ENCODE assay signal across 9 cellular contexts in genomic region chrX:104565791-104566687, GRCh38. TPM values are rescaled to one million over a fixed set of nuclear protein-coding genes. Genes with fewer than 3 reads are reported as not detected.
DNase-seq lines count a peak whose midpoint lies in the region; ATAC-seq, FAIRE-seq and TF ChIP-seq lines count a peak whose summit lies in the region.
"Had no signal": no experiment of that assay in that cellular context is flagged by ENCODE, and none has a peak within 500 bp of the region (broad histone marks: within the 10 kb centered on the region; RNA-seq: fewer than 3 reads in every experiment).

IL1RAPL2 (plus strand) TSS chrX:104566199.

- CTCF ChIA-PET in H1 (lab: Charles Lee; ENCODE audit: partially characterized antibody) = interaction anchor here (0.6 to 3.3 kb wide), 23 partner anchors 10 to 1119 kb away, joined by 3 to 16 read pairs (median 4); no protein-coding TSS in a partner anchor

- H2AK5ac ChIP-seq in H1 (ENCODE audit: low read depth, low read length) = no peak within 1 kb of the TSS

- DNase-seq in NCI-H2227 (lab: John Stamatoyannopoulos, UW; ENCODE audit: unreplicated experiment) (peak; percentile 48), NCI-H2227 treated with DMSO at 0.1 percent for 48 hours (lab: John Stamatoyannopoulos, UW) (no peak), NCI-H1105 (lab: John Stamatoyannopoulos, UW) (peak; percentile 21), H1 (ENCODE audit: low read depth in 1 of 2, low spot score in 2 of 2) (peak; percentile 23 to 70), neural progenitor cell (ENCODE audit: low spot score) (peak; percentile 83), NCI-H128 (lab: John Stamatoyannopoulos, UW; ENCODE audit: unreplicated experiment) (no peak)
- DNase-seq: DND-41 had no signal

- WGBS in H1 (ENCODE audit: extremely low coverage in 1 of 2, insufficient coverage in 1 of 2, insufficient read length in 1 of 2, insufficient replicate concordance in 2 of 2, low coverage in 1 of 2, low lambda C conversion rate in 2 of 2, missing lambda C conversion rate in 1 of 2), 2 experiments = 2% methylated on average over 11 of the region's 48 CpGs; no CpG with 5 or more reads in 1 of the 2 experiments

- POLR2A ChIA-PET in H1 (lab: Charles Lee; ENCODE audit: partially characterized antibody) = interaction anchor here (0.7 kb wide), 1 partner anchor 278 kb away, joined by 3 read pairs; no protein-coding TSS in a partner anchor

- H3K9me3 ChIP-seq in H1 (ENCODE audit: insufficient read depth in 2 of 2, low read depth in 1 of 2, low read length in 1 of 2) (no peaks in the 10 kb centered on the region), neural progenitor cell (ENCODE audit: low read depth) (no peaks in the 10 kb centered on the region)

- no peak within 1 kb of the TSS for H3K27ac Mint-ChIP-seq in neural progenitor cell

- no peak within 1 kb of the TSS for H4K91ac ChIP-seq in H1 (replicated peaks; ENCODE audit: insufficient read length, low read length)

- no peak within 1 kb of the TSS for H2BK5ac ChIP-seq in H1 (ENCODE audit: low read depth, low read length)

- H3K23ac ChIP-seq in H1 (ENCODE audit: insufficient read length) = no peak within 1 kb of the TSS

- H3K36me3 ChIP-seq in H1 (ENCODE audit: control insufficient read depth in 2 of 4, insufficient read depth in 4 of 4, low read length in 3 of 4) (no peaks in the 10 kb centered on the region), neural progenitor cell (no peaks in the 10 kb centered on the region)

- no peaks in the 10 kb centered on the region for H4K20me1 ChIP-seq in H1 (replicated peaks in 1 of 2; ENCODE audit: control insufficient read depth in 1 of 2, insufficient read depth in 2 of 2, low read length in 2 of 2)
- H4K20me1 ChIP-seq in neural progenitor cell (ENCODE audit: low read depth) = no peaks in the 10 kb centered on the region

- no peak within 1 kb of the TSS for H2BK120ac ChIP-seq in H1 (replicated peaks; ENCODE audit: low read depth, low read length)

- H2BK20ac ChIP-seq in H1 (ENCODE audit: low read length) = no peak within 1 kb of the TSS

- H3K18ac ChIP-seq in H1 (ENCODE audit: extremely low read depth, low read length) = no peak within 1 kb of the TSS

- H3K4me2 ChIP-seq in H1 (ENCODE audit: insufficient read depth in 1 of 2, low read depth in 2 of 2, low read length in 2 of 2) (peak within 1 kb of the TSS; percentile 79 to 88), neural progenitor cell (peak within 1 kb of the TSS; percentile 91)

- ATAC-seq in HG02571 (IDR thresholded peaks at IDR 0.05; ENCODE audit: unreplicated experiment) (no peak), GM21526 (IDR thresholded peaks at IDR 0.05; ENCODE audit: low FRiP score, unreplicated experiment) (no peak)

- no peak within 1 kb of the TSS for H2BK15ac ChIP-seq in H1 (ENCODE audit: low read length)

- H3K56ac ChIP-seq in H1 (replicated peaks; ENCODE audit: insufficient read length, low read depth, low read length) = no peak within 1 kb of the TSS

- H3K27me3 Mint-ChIP-seq in neural progenitor cell (ENCODE audit: insufficient read depth, low read depth) = peaks cover 34% of the 10 kb centered on the region

- TF ChIP-seq CTCF in H1 (IDR thresholded peaks at IDR 0.05; ENCODE audit: control extremely low read depth in 1 of 3, insufficient read depth in 1 of 3, low read depth in 1 of 3, low read length in 3 of 3) (peak; percentile 64 to 66 (median 64)), neural progenitor cell (IDR thresholded peaks at IDR 0.05) (peak; percentile 67)

- H2BK12ac ChIP-seq in H1 (ENCODE audit: low read depth, low read length) = no peak within 1 kb of the TSS

- no peak for TF ChIP-seq POLR2A in H1 (IDR thresholded peaks at IDR 0.05; ENCODE audit: control extremely low read depth in 1 of 2, low read depth in 2 of 2, low read length in 2 of 2)

- TF ChIP-seq RAD21 in H1 (IDR thresholded peaks at IDR 0.05 in 1 of 2, conservative IDR thresholded peaks at IDR 0.05 in 1 of 2; ENCODE audit: low read depth in 2 of 2, low read length in 2 of 2) = peak; percentile 68 to 79

- H3K4me3 ChIP-seq in H1 (ENCODE audit: extremely low read depth in 1 of 4, insufficient read depth in 2 of 4, low read depth in 3 of 4, low read length in 4 of 4) = peak within 1 kb of the TSS; percentile 44 to 62 (median 48)
- H3K4me3 ChIP-seq in neural progenitor cell = peak within 1 kb of the TSS; percentile 59

- H3K27me3 ChIP-seq in H1 (replicated peaks in 1 of 4; ENCODE audit: control insufficient read depth in 3 of 4, extremely low read depth in 1 of 4, insufficient read depth in 3 of 4, low read length in 3 of 4) = peaks cover 25 to 52% (median 41%) of the 10 kb centered on the region in 4 experiments
- peaks cover 66% of the 10 kb centered on the region for H3K27me3 ChIP-seq in neural progenitor cell

- no peaks in the 10 kb centered on the region for H3K79me1 ChIP-seq in H1 (ENCODE audit: low read depth, low read length)

- no peak within 1 kb of the TSS for H3K27ac ChIP-seq in H1 (ENCODE audit: low read depth, low read length)
- H3K27ac ChIP-seq in neural progenitor cell = no peak within 1 kb of the TSS

- FAIRE-seq in H1 (lab: Jason Lieb, UNC) = peak; percentile 52

- H3K4me1 ChIP-seq in H1 (replicated peaks in 1 of 4; ENCODE audit: control insufficient read depth in 3 of 4, insufficient read depth in 4 of 4, low read length in 3 of 4) (peaks cover 0 to 2% (median 0%) of the 10 kb centered on the region in 4 experiments; a peak in 4 of 7 replicates), neural progenitor cell (no peaks in the 10 kb centered on the region)

- H3K9me3 Mint-ChIP-seq in neural progenitor cell = no peaks in the 10 kb centered on the region

- no peaks in the 10 kb centered on the region for H3K36me3 Mint-ChIP-seq in neural progenitor cell

- peaks cover 6% of the 10 kb centered on the region for H3K4me1 Mint-ChIP-seq in neural progenitor cell

- peaks cover 6% of the 10 kb centered on the region; the same call in 1 of the 2 replicates for H3K23me2 ChIP-seq in H1 (ENCODE audit: low read depth, low read length)

- H3K9ac ChIP-seq in H1 (replicated peaks in 1 of 4; ENCODE audit: extremely low read depth in 1 of 4, low read depth in 3 of 4, low read length in 3 of 4) (no peak within 1 kb of the TSS), neural progenitor cell (no peak within 1 kb of the TSS)

- H3K4ac ChIP-seq in H1 (replicated peaks; ENCODE audit: insufficient read length, low read depth, low read length) = no peak within 1 kb of the TSS

- H4K5ac ChIP-seq in H1 (ENCODE audit: insufficient read length, low read depth, low read length) = no peak within 1 kb of the TSS

- no peaks in the 10 kb centered on the region for H3F3A ChIP-seq in neural progenitor cell (ENCODE audit: low read depth)

- H2AFZ ChIP-seq in H1 (ENCODE audit: low read length) (peak within 1 kb of the TSS; percentile 88; the same call in 1 of the 2 replicates), neural progenitor cell (replicated peaks) (peak within 1 kb of the TSS; percentile 77)

- H3K79me2 ChIP-seq in H1 (ENCODE audit: control insufficient read depth in 1 of 2, insufficient read depth in 2 of 2, low read length in 2 of 2) = no peaks in the 10 kb centered on the region
- H3K79me2 ChIP-seq in neural progenitor cell (ENCODE audit: low read depth) = no peaks in the 10 kb centered on the region

- no peak within 1 kb of the TSS; the same call in 1 of the 2 replicates for H4K8ac ChIP-seq in H1 (ENCODE audit: extremely low read depth, insufficient read depth, low read length)

- H3K14ac ChIP-seq in H1 (ENCODE audit: insufficient read length) = no peak within 1 kb of the TSS

- no peak for TF ChIP-seq EP300 in H1 (IDR thresholded peaks at IDR 0.05; ENCODE audit: borderline replicate concordance in 1 of 2, low read depth in 2 of 2, low read length in 2 of 2)

- H3K4me3 Mint-ChIP-seq in neural progenitor cell = peak within 1 kb of the TSS; percentile 88

TF ChIP-seq in H1, 55 proteins besides CTCF, POLR2A, EP300 and RAD21:
- TF ChIP-seq KDM4A (IDR thresholded peaks at IDR 0.05; ENCODE audit: low read depth, low read length, severe bottlenecking) = peak; percentile 31
- TF ChIP-seq CTBP2 (IDR thresholded peaks at IDR 0.05; ENCODE audit: borderline replicate concordance, insufficient read depth, insufficient read length, low read length) = no peak

RNA-seq across cellular contexts. Expression of gene IL1RAPL2, which starts in this region (rescaled TPM):
- 1.1 and 1.3 TPM in 2 replicates for total RNA-seq in H1 (2021; fragmentation: NEBNext Ultra II Directional; extraction: Animal tissue kit (Norgen Biotek cat#: 25700))
- 0.11 and 0.20 TPM in 2 replicates for polyA plus RNA-seq in H1 (2011; rRNA removed)
- polyA plus RNA-seq in H1 (2011; cell fraction: cytosol; rRNA removed) = 0.22 TPM
- 0.39 TPM for polyA plus RNA-seq in H1 (2011; cell fraction: nucleus; rRNA removed)
- polyA plus RNA-seq in H1 (2012, experiment 1 of 2) = 0.13 to 0.54 TPM (median 0.35 TPM) in 4 replicates
- not detected for polyA plus RNA-seq in H1 (2012, experiment 2 of 2)
- 1.1 TPM for polyA plus RNA-seq in H1 (2013, experiment 1 of 2)
- 0.87 TPM for polyA plus RNA-seq in H1 (2013, experiment 2 of 2)
- polyA minus RNA-seq in H1 (2011; rRNA and poly(A)+ RNA removed) = 0.85 and 1.3 TPM in 2 replicates
- polyA minus RNA-seq in H1 (2011; cell fraction: cytosol; rRNA and poly(A)+ RNA removed) = 1.5 TPM
- polyA minus RNA-seq in H1 (2011; cell fraction: nucleus; rRNA and poly(A)+ RNA removed) = 1.4 TPM
- not detected in 2 replicates for total RNA-seq in neural progenitor cell (ENCODE audit: low replicate concordance)

Comparison
In these comparisons a context has a peak if more than half of its experiments do, and no peak if none do; other contexts are left out.
1. DNase-seq: peak in NCI-H2227 (single experiment), NCI-H1105 (single experiment) and H1 (2 of 2); none in NCI-H2227 treated with DMSO at 0.1 percent for 48 hours (single experiment) and NCI-H128 (single experiment).
2. Peak in DNase-seq, H3K4me3 ChIP-seq and H3K4me2 ChIP-seq in neural progenitor cell; RNA of the gene not detected or under 1 TPM.